In genomic region chr7:129434172-129434845, GRCh38 we compare ENCODE assay signal across 8 cellular contexts. TPM values are rescaled to one million over a fixed set of nuclear protein-coding genes. Genes with fewer than 3 reads are reported as not detected.
DNase-seq lines count a peak whose midpoint lies in the region; ATAC-seq and TF ChIP-seq lines count a peak whose summit lies in the region.

A gene with protein sequence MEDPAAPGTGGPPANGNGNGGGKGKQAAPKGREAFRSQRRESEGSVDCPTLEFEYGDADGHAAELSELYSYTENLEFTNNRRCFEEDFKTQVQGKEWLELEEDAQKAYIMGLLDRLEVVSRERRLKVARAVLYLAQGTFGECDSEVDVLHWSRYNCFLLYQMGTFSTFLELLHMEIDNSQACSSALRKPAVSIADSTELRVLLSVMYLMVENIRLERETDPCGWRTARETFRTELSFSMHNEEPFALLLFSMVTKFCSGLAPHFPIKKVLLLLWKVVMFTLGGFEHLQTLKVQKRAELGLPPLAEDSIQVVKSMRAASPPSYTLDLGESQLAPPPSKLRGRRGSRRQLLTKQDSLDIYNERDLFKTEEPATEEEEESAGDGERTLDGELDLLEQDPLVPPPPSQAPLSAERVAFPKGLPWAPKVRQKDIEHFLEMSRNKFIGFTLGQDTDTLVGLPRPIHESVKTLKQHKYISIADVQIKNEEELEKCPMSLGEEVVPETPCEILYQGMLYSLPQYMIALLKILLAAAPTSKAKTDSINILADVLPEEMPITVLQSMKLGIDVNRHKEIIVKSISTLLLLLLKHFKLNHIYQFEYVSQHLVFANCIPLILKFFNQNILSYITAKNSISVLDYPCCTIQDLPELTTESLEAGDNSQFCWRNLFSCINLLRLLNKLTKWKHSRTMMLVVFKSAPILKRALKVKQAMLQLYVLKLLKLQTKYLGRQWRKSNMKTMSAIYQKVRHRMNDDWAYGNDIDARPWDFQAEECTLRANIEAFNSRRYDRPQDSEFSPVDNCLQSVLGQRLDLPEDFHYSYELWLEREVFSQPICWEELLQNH (plus strand): TSS chr7:129434432. CDS start chr7:129434473, 41 bp downstream.

- H3K9ac ChIP-seq in duodenal mucosa (ENCODE audit: low read depth in 1 of 2, low read length in 2 of 2): peak within 1 kb of the TSS; percentile 55 to 58

- peaks cover 30% of the 10 kb centered on the region for H3K4me1 Mint-ChIP-seq in activated CD4-positive, alpha-beta memory T cell treated with anti-CD3 and anti-CD28 coated beads for 36 hours (ENCODE audit: low read depth)

- TF ChIP-seq CTCF in lung (IDR thresholded peaks at IDR 0.05; ENCODE audit: control extremely low read depth, extremely low read depth): no peak

- peaks cover 19% of the 10 kb centered on the region for H3K36me3 Mint-ChIP-seq in activated CD4-positive, alpha-beta memory T cell treated with anti-CD3 and anti-CD28 coated beads for 36 hours

- intact Hi-C loops in activated CD4-positive, alpha-beta memory T cell treated with anti-CD3 and anti-CD28 coated beads for 36 hours (cut with micrococcal nuclease): loop anchor here (2.0 to 10.0 kb wide), 4 partner anchors 58 to 750 kb away; no protein-coding TSS in a partner anchor

- H3K27me3 Mint-ChIP-seq in activated CD4-positive, alpha-beta memory T cell treated with anti-CD3 and anti-CD28 coated beads for 36 hours: peaks cover 6% of the 10 kb centered on the region

- H3K27ac ChIP-seq in duodenal mucosa (ENCODE audit: low read depth, low read length) (no peak within 1 kb of the TSS), lung (ENCODE audit: low read depth in 1 of 2, low read length in 1 of 2) (peak within 1 kb of the TSS; percentile 49 to 94)

- H3K9me3 Mint-ChIP-seq in activated CD4-positive, alpha-beta memory T cell treated with anti-CD3 and anti-CD28 coated beads for 36 hours: no peaks in the 10 kb centered on the region

- CTCF ChIA-PET in activated CD4-positive, alpha-beta memory T cell treated with anti-CD3 and anti-CD28 coated beads for 36 hours (lab: Charles Lee): interaction anchor here (0.7 to 4.7 kb wide), 14 partner anchors 10 to 395 kb away, joined by 3 to 46 read pairs (median 4); no protein-coding TSS in a partner anchor

- WGBS in lung, 2 donors: 0 to 1% methylated on average over 58 to 74 of the region's 74 CpGs

- peak within 1 kb of the TSS; percentile 80 to 88 for H3K4me3 ChIP-seq in duodenal mucosa (ENCODE audit: low read depth in 1 of 2, low read length in 2 of 2)
- H3K4me3 ChIP-seq in lung: peak within 1 kb of the TSS; percentile 81

- H3K27ac Mint-ChIP-seq in activated CD4-positive, alpha-beta memory T cell treated with anti-CD3 and anti-CD28 coated beads for 36 hours: peak within 1 kb of the TSS; percentile 83

- H3K4me3 Mint-ChIP-seq in activated CD4-positive, alpha-beta memory T cell treated with anti-CD3 and anti-CD28 coated beads for 36 hours: peak within 1 kb of the TSS; percentile 86

- DNase-seq in CMK (ENCODE audit: low read depth) (peak; percentile 53), HK-2 (ENCODE audit: unreplicated experiment) (peak; percentile 96), NCI-H82 (lab: John Stamatoyannopoulos, UW) (peak; percentile 95), lung (ENCODE audit: low spot score) (peak; percentile 92)
- DNase-seq in activated CD4-positive, alpha-beta memory T cell treated with anti-CD3 and anti-CD28 coated beads for 36 hours: peak; percentile 95
- DNase-seq in stimulated activated CD4-positive, alpha-beta T cell treated with anti-CD3 and anti-CD28 coated beads, TNF-alpha, amount 100 ng/mL, for 24 hours (ENCODE audit: low read depth in 3 of 3): peak; percentile 82 to 95 (median 86)

- POLR2A ChIA-PET in activated CD4-positive, alpha-beta memory T cell treated with anti-CD3 and anti-CD28 coated beads for 36 hours (lab: Charles Lee): interaction anchor here (1.0 to 2.8 kb wide), 4 partner anchors 10 to 66 kb away, joined by 3 to 12 read pairs (median 3); no protein-coding TSS in a partner anchor

- H3K27me3 ChIP-seq in duodenal mucosa (ENCODE audit: control insufficient read depth in 1 of 2, insufficient read depth in 2 of 2, low read length in 2 of 2): peaks cover 8 to 19% of the 10 kb centered on the region in 2 donors
- no peaks in the 10 kb centered on the region for H3K27me3 ChIP-seq in lung (ENCODE audit: control insufficient read depth, insufficient read depth)

- H3K9me3 ChIP-seq in duodenal mucosa (ENCODE audit: control insufficient read depth in 1 of 2, low read length in 2 of 2): no peaks in the 10 kb centered on the region
- H3K9me3 ChIP-seq in lung (ENCODE audit: control insufficient read depth in 2 of 2, insufficient read depth in 1 of 2, low read length in 1 of 2): no peaks in the 10 kb centered on the region

- H3K4me1 ChIP-seq in duodenal mucosa (ENCODE audit: control insufficient read depth in 1 of 2, insufficient read depth in 2 of 2, low read length in 2 of 2) (peaks cover 10 to 15% of the 10 kb centered on the region in 2 donors), lung (ENCODE audit: control insufficient read depth in 2 of 2, insufficient read depth in 2 of 2, low read length in 2 of 2) (no peaks in the 10 kb centered on the region)

- ATAC-seq in GM19463 (IDR thresholded peaks at IDR 0.05; ENCODE audit: unreplicated experiment): peak; percentile 98
- ATAC-seq in lung (ENCODE audit: insufficient read depth, low FRiP score): peak; percentile 98

- H3K36me3 ChIP-seq in duodenal mucosa (ENCODE audit: control insufficient read depth in 1 of 2, insufficient read depth in 2 of 2, low read length in 2 of 2): no peaks in the 10 kb centered on the region
- no peaks in the 10 kb centered on the region for H3K36me3 ChIP-seq in lung (ENCODE audit: control insufficient read depth in 2 of 2, insufficient read depth in 2 of 2, low read length in 2 of 2)

RNA-seq across cellular contexts. Expression of the gene that starts here (rescaled TPM):
- total RNA-seq in activated CD4-positive, alpha-beta memory T cell treated with anti-CD3 and anti-CD28 coated beads for 36 hours: 10 to 100 TPM; 56.1 to 62.0 TPM
- total RNA-seq in lung: 1 to 10 TPM; 1.1 to 2.0 TPM
- polyA plus RNA-seq in lung: 1 to 10 TPM; 1.4 to 2.1 TPM

Comparison
In these comparisons a context has a peak if more than half of its experiments do, and no peak if none do; other contexts are left out.
1. RNA of the gene that starts here (total RNA-seq): 56.1 to 62.0 TPM in activated CD4-positive, alpha-beta memory T cell treated with anti-CD3 and anti-CD28 coated beads for 36 hours; 1.1 to 2.0 TPM in lung; every median in the first group is over 10 times any median in the second.
2. Peak in every context shown above with its lines, with median percentiles within 50 percentile points of each other: DNase-seq.